ENCODE assay signal across 1 cellular context in genomic region chr4:18566970-18567799, GRCh38.
A peak's percentile ranks its signal among the peaks of the same experiment; 100 is the strongest.
TF ChIP-seq lines count a peak whose summit lies in the region.

No MANE protein-coding gene starts in this region.

TF ChIP-seq in HepG2, 621 proteins besides CTCF, POLR2A, EP300 and RAD21 (continued from another document and continues in another):
- TF ChIP-seq BCLAF1 (IDR thresholded peaks at IDR 0.05): no peak
- TF ChIP-seq ARHGAP35 (CRISPR knock-in tag; IDR thresholded peaks at IDR 0.05; ENCODE audit: borderline replicate concordance): no peak
- no peak for TF ChIP-seq TFE3 (CRISPR knock-in tag; IDR thresholded peaks at IDR 0.05)
- no peak for TF ChIP-seq ZNF768 (CRISPR knock-in tag; IDR thresholded peaks at IDR 0.05)
- no peak for TF ChIP-seq RBAK (CRISPR knock-in tag; IDR thresholded peaks at IDR 0.05)
- no peak for TF ChIP-seq NFE2L1 (CRISPR knock-in tag; IDR thresholded peaks at IDR 0.05; ENCODE audit: borderline replicate concordance)
- TF ChIP-seq ZNF678 (CRISPR knock-in tag; IDR thresholded peaks at IDR 0.05): no peak
- TF ChIP-seq ZNF10 (CRISPR knock-in tag; IDR thresholded peaks at IDR 0.05; ENCODE audit: borderline replicate concordance, low read depth): no peak
- TF ChIP-seq ZFY (CRISPR knock-in tag; IDR thresholded peaks at IDR 0.05): no peak
- TF ChIP-seq POLR2AphosphoS2 (IDR thresholded peaks at IDR 0.05; ENCODE audit: low read depth, low read length): no peak
- no peak for TF ChIP-seq DDIT3 (CRISPR knock-in tag; IDR thresholded peaks at IDR 0.05)
- no peak for TF ChIP-seq THAP9 (CRISPR knock-in tag; IDR thresholded peaks at IDR 0.05; ENCODE audit: borderline replicate concordance)
- TF ChIP-seq SMAD1 (CRISPR knock-in tag; IDR thresholded peaks at IDR 0.05; ENCODE audit: borderline replicate concordance, low read depth): no peak
- no peak for TF ChIP-seq NAIF1 (CRISPR knock-in tag; IDR thresholded peaks at IDR 0.05; ENCODE audit: borderline replicate concordance)
- TF ChIP-seq ZNF598 (CRISPR knock-in tag; IDR thresholded peaks at IDR 0.05; ENCODE audit: borderline replicate concordance): no peak
- TF ChIP-seq ZNF496 (CRISPR knock-in tag; IDR thresholded peaks at IDR 0.05; ENCODE audit: insufficient replicate concordance): no peak
- no peak for TF ChIP-seq HDAC6 (IDR thresholded peaks at IDR 0.05; ENCODE audit: low read depth, low read length)
- no peak for TF ChIP-seq ZNF260 (CRISPR knock-in tag; IDR thresholded peaks at IDR 0.05; ENCODE audit: borderline replicate concordance, low read depth)
- no peak for TF ChIP-seq NR3C1 (CRISPR knock-in tag; IDR thresholded peaks at IDR 0.05)
- TF ChIP-seq ZNF563 (CRISPR knock-in tag; IDR thresholded peaks at IDR 0.05): no peak
- no peak for TF ChIP-seq ATAD3A (CRISPR knock-in tag; IDR thresholded peaks at IDR 0.05)
- no peak for TF ChIP-seq ZNF543 (CRISPR knock-in tag; IDR thresholded peaks at IDR 0.05)
- TF ChIP-seq CREM (IDR thresholded peaks at IDR 0.05): peak; percentile 69; the same call in 1 of the 2 replicates
- no peak for TF ChIP-seq CREM (CRISPR knock-in tag; IDR thresholded peaks at IDR 0.05)
- TF ChIP-seq ERF (CRISPR knock-in tag; IDR thresholded peaks at IDR 0.05): peak; percentile 51; the same call in 1 of the 2 replicates
- TF ChIP-seq HNF1A (IDR thresholded peaks at IDR 0.05; ENCODE audit: low read depth): no peak
- peak; percentile 51; the same call in 1 of the 2 replicates for TF ChIP-seq HNF1A (CRISPR knock-in tag; IDR thresholded peaks at IDR 0.05; ENCODE audit: borderline replicate concordance)
- no peak for TF ChIP-seq BCL3 (CRISPR knock-in tag; IDR thresholded peaks at IDR 0.05)
- TF ChIP-seq MZF1 (CRISPR knock-in tag; IDR thresholded peaks at IDR 0.05; ENCODE audit: borderline replicate concordance): no peak
- TF ChIP-seq MTF1 (CRISPR knock-in tag; IDR thresholded peaks at IDR 0.05): no peak
- no peak for TF ChIP-seq PREB (CRISPR knock-in tag; IDR thresholded peaks at IDR 0.05)
- peak; percentile 61; the same call in 1 of the 2 replicates for TF ChIP-seq RNF219 (CRISPR knock-in tag; IDR thresholded peaks at IDR 0.05)
- TF ChIP-seq ZKSCAN8 (CRISPR knock-in tag; IDR thresholded peaks at IDR 0.05; ENCODE audit: borderline replicate concordance): no peak
- no peak for TF ChIP-seq ZNF343 (CRISPR knock-in tag; IDR thresholded peaks at IDR 0.05)
- TF ChIP-seq CHCHD3 (CRISPR knock-in tag; IDR thresholded peaks at IDR 0.05): no peak
- TF ChIP-seq PRDM4 (CRISPR knock-in tag; IDR thresholded peaks at IDR 0.05; ENCODE audit: borderline replicate concordance): no peak
- TF ChIP-seq ZFP41 (CRISPR knock-in tag; IDR thresholded peaks at IDR 0.05; ENCODE audit: borderline replicate concordance): no peak
- peak; percentile 96 for TF ChIP-seq ZNF652 (CRISPR knock-in tag; IDR thresholded peaks at IDR 0.05; ENCODE audit: borderline replicate concordance, low read depth)
- peak; percentile 70; the same call in 1 of the 2 replicates for TF ChIP-seq HOMEZ (CRISPR knock-in tag; IDR thresholded peaks at IDR 0.05; ENCODE audit: low read depth)
- TF ChIP-seq DNMT1 (CRISPR knock-in tag; IDR thresholded peaks at IDR 0.05): no peak
